Comparison of ENCODE assay signal across 1 cellular context in genomic region chr20:44734938-44735337, GRCh38.
TF ChIP-seq lines count a peak whose summit lies in the region.

No MANE protein-coding gene starts in this region.

TF ChIP-seq in H1, 55 proteins besides CTCF, POLR2A, EP300 and RAD21:
- TF ChIP-seq ATF3 (IDR thresholded peaks at IDR 0.05; ENCODE audit: insufficient read depth, low read depth, low read length) (no peak), TEAD4 (IDR thresholded peaks at IDR 0.05; ENCODE audit: low read depth, low read length) (peak; percentile 58), TCF12 (IDR thresholded peaks at IDR 0.05; ENCODE audit: low read depth, low read length) (0 out of 2 replicates have a peak, but pooled peaks have one; percentile 35), CEBPB (IDR thresholded peaks at IDR 0.05; ENCODE audit: low read depth, low read length) (peak; percentile 25; the same call in 1 of the 2 replicates), CBX8 (IDR thresholded peaks at IDR 0.05; ENCODE audit: borderline replicate concordance, low read depth, low read length) (no peak)
